Comparison of ENCODE assay signal across 8 cellular contexts in genomic region chr3:55481067-55481917, GRCh38. TPM values are rescaled to one million over a fixed set of nuclear protein-coding genes. Genes with fewer than 3 reads are reported as not detected.
DNase-seq lines count a peak whose midpoint lies in the region; ATAC-seq, FAIRE-seq and TF ChIP-seq lines count a peak whose summit lies in the region.

No MANE protein-coding gene starts in this region.

- no peaks in the 10 kb centered on the region for H4K20me1 ChIP-seq in HepG2 (ENCODE audit: insufficient read depth, low read length)

- no peak for TF ChIP-seq POLR2A in HepG2 (IDR thresholded peaks at IDR 0.05; ENCODE audit: insufficient read depth in 1 of 2, low read depth in 2 of 2, low read length in 2 of 2)

- POLR2A ChIA-PET in HepG2 (lab: Yijun Ruan, JAX): no interaction called here

- intact Hi-C loops in HepG2 (cut with micrococcal nuclease; ENCODE audit: unreplicated experiment): no loop called here

- peaks cover 78% of the 10 kb centered on the region for H3K27me3 ChIP-seq in HUES48 (ENCODE audit: control insufficient read depth, insufficient read depth, low read length)
- peaks cover 24 to 53% (median 44%) of the 10 kb centered on the region in 5 donors for H3K27me3 ChIP-seq in subcutaneous abdominal adipose tissue (ENCODE audit: control insufficient read depth in 5 of 5, insufficient read depth in 4 of 5, low read length in 5 of 5)
- peaks cover 2 to 17% of the 10 kb centered on the region in 2 experiments; a peak in 4 of 5 replicates for H3K27me3 ChIP-seq in HepG2 (ENCODE audit: control insufficient read depth in 1 of 2, insufficient read depth in 2 of 2, low read length in 2 of 2)

- H3K4me3 ChIP-seq in HUES48 (ENCODE audit: low read depth, low read length) (peak overlapping the region; percentile 68), subcutaneous abdominal adipose tissue (ENCODE audit: low read depth in 1 of 5, low read length in 5 of 5) (peak overlapping the region; percentile 3 to 55 (median 45)), HepG2 (replicated peaks in 1 of 3; ENCODE audit: insufficient read depth in 1 of 3, low read depth in 2 of 3, low read length in 3 of 3) (no peak overlapping the region)

- TF ChIP-seq CTCF in GM10266 (IDR thresholded peaks at IDR 0.05; ENCODE audit: control insufficient read depth, insufficient read depth, low read depth, missing control alignments) (no peak), HepG2 (CRISPR knock-in tag; IDR thresholded peaks at IDR 0.05) (no peak)

- no peaks in the 10 kb centered on the region for H3K79me2 ChIP-seq in HepG2 (ENCODE audit: insufficient read depth, low read length)

- DNase-seq in cerebellum (ENCODE audit: low spot score): peak; percentile 28
- peak; percentile 65 for DNase-seq in islet precursor cell
- DNase-seq in foreskin melanocyte: no peak
- DNase-seq in SW480 (ENCODE audit: low spot score): no peak
- no peak for DNase-seq in GM10266 (ENCODE audit: extremely low spot score)
- no peak for DNase-seq in HepG2 (ENCODE audit: low spot score)

- TF ChIP-seq EP300 in HepG2 (IDR thresholded peaks at IDR 0.05; ENCODE audit: low read depth in 2 of 2, low read length in 2 of 2): no peak
- no peak for TF ChIP-seq EP300 in HepG2 (CRISPR knock-in tag; IDR thresholded peaks at IDR 0.05; ENCODE audit: borderline replicate concordance)

- 59% methylated on average over 41 of the region's 45 CpGs for WGBS in HepG2 (ENCODE audit: low lambda C conversion rate)

- no peak overlapping the region for H3K4me2 ChIP-seq in HepG2 (ENCODE audit: low read depth, low read length)

- TF ChIP-seq RAD21 in HepG2 (CRISPR knock-in tag; IDR thresholded peaks at IDR 0.05): no peak

- H3K9ac ChIP-seq in HUES48 (ENCODE audit: low read depth, low read length) (peak overlapping the region; percentile 14; the same call in 1 of the 2 replicates), subcutaneous abdominal adipose tissue (ENCODE audit: low read length in 5 of 5) (no peak overlapping the region), HepG2 (ENCODE audit: insufficient read depth, low read depth, low read length) (no peak overlapping the region)

- H3K27ac ChIP-seq in HUES48 (ENCODE audit: low read depth, low read length) (no peak overlapping the region), subcutaneous abdominal adipose tissue (ENCODE audit: low read depth, low read length) (no peak overlapping the region), HepG2 (ENCODE audit: extremely low read length, insufficient read depth, low read length) (no peak overlapping the region)

- H3K36me3 ChIP-seq in HUES48 (ENCODE audit: control insufficient read depth, insufficient read depth, low read length): no peaks in the 10 kb centered on the region
- H3K36me3 ChIP-seq in subcutaneous abdominal adipose tissue (ENCODE audit: control insufficient read depth in 5 of 5, insufficient read depth in 5 of 5, low read length in 5 of 5): no peaks in the 10 kb centered on the region
- no peaks in the 10 kb centered on the region for H3K36me3 ChIP-seq in HepG2 (replicated peaks in 1 of 2; ENCODE audit: control insufficient read depth in 1 of 2, insufficient read depth in 2 of 2, low read length in 2 of 2)

- no peaks in the 10 kb centered on the region for H3K9me3 ChIP-seq in HUES48 (ENCODE audit: control insufficient read depth, insufficient read depth, low read length)
- H3K9me3 ChIP-seq in subcutaneous abdominal adipose tissue (ENCODE audit: control insufficient read depth in 5 of 5, low read length in 5 of 5): no peaks in the 10 kb centered on the region
- no peaks in the 10 kb centered on the region for H3K9me3 ChIP-seq in HepG2 (ENCODE audit: low read length)

- CTCF ChIA-PET in HepG2 (lab: Yijun Ruan, JAX; ENCODE audit: low intra/inter-chr PET ratio, low total read pairs): no interaction called here

- H2AFZ ChIP-seq in HepG2 (ENCODE audit: low read length): no peak overlapping the region

- H3K4me1 ChIP-seq in HUES48 (ENCODE audit: control insufficient read depth, insufficient read depth, low read length) (peaks cover 19% of the 10 kb centered on the region), subcutaneous abdominal adipose tissue (ENCODE audit: control insufficient read depth in 5 of 5, insufficient read depth in 5 of 5, low read length in 5 of 5) (peaks cover 0 to 41% (median 34%) of the 10 kb centered on the region in 5 donors), HepG2 (ENCODE audit: insufficient read depth, low read length) (peaks cover 5% of the 10 kb centered on the region; the same call in 1 of the 2 replicates)

- ATAC-seq in HepG2: no peak

- in situ Hi-C loops in HepG2 (cut with HindIII; ENCODE audit: extremely low pct_ligation_motif_present, low pct_unique_long_range_greater_than_20kb): loop anchor here (10.0 kb wide), 2 partner anchors 264 to 764 kb away; no protein-coding TSS in a partner anchor

- no peak for FAIRE-seq in HepG2 (lab: Jason Lieb, UNC)

- BruUV-seq in HepG2 (replicated peaks; lab: Mats Ljungman, UMichigan): no TSS peak

TF ChIP-seq in HepG2, 621 proteins besides CTCF, POLR2A, EP300 and RAD21:
- TF ChIP-seq CREB1 (IDR thresholded peaks at IDR 0.05) (no peak), CREB1 (CRISPR knock-in tag; IDR thresholded peaks at IDR 0.05) (no peak), CEBPB (IDR thresholded peaks at IDR 0.05; ENCODE audit: borderline replicate concordance, low read depth, low read length) (no peak), ZKSCAN8 (CRISPR knock-in tag; IDR thresholded peaks at IDR 0.05; ENCODE audit: borderline replicate concordance) (no peak), ZNF10 (CRISPR knock-in tag; IDR thresholded peaks at IDR 0.05; ENCODE audit: borderline replicate concordance, low read depth) (no peak), ZNF441 (CRISPR knock-in tag; IDR thresholded peaks at IDR 0.05; ENCODE audit: borderline replicate concordance) (no peak), ATF4 (CRISPR knock-in tag; IDR thresholded peaks at IDR 0.05) (no peak), ZNF224 (CRISPR knock-in tag; IDR thresholded peaks at IDR 0.05) (no peak), ZNF235 (CRISPR knock-in tag; IDR thresholded peaks at IDR 0.05; ENCODE audit: borderline replicate concordance) (no peak), RCOR2 (CRISPR knock-in tag; IDR thresholded peaks at IDR 0.05) (no peak), ZNF574 (CRISPR knock-in tag; IDR thresholded peaks at IDR 0.05) (no peak), U2AF2 (IDR thresholded peaks at IDR 0.05; ENCODE audit: low read depth, low read length) (no peak)
TF ChIP-seq in HepG2: peak in this region for 0.

RNA-seq across cellular contexts. Expression of gene WNT5A, which starts 5.8 kb away (rescaled TPM):
- total RNA-seq in cerebellum: 49.4 TPM
- not detected in 2 replicates for total RNA-seq in HepG2 (2016; rRNA removed; fragmentation: Illumina TruSeq; extraction: Trizol)
- total RNA-seq in HepG2 (2016; cell fraction: cytosol; rRNA removed; fragmentation: Illumina TruSeq; extraction: Trizol; ENCODE audit: low read depth): not detected in 2 replicates
- not detected in 2 replicates for total RNA-seq in HepG2 (2016; cell fraction: insoluble cytoplasmic fraction; rRNA removed; fragmentation: Illumina TruSeq; extraction: Trizol)
- not detected in 2 replicates for total RNA-seq in HepG2 (2016; cell fraction: membrane; rRNA removed; fragmentation: Illumina TruSeq; extraction: Trizol)
- total RNA-seq in HepG2 (2016; cell fraction: nucleus; rRNA removed; fragmentation: Illumina TruSeq; extraction: Trizol): not detected in 2 replicates
- polyA plus RNA-seq in HepG2 (2011; rRNA removed): not detected in 2 replicates
- polyA plus RNA-seq in HepG2 (2011; cell fraction: cytosol; rRNA removed): not detected in 2 replicates
- polyA plus RNA-seq in HepG2 (2011; cell fraction: nucleus; rRNA removed): not detected in 2 replicates
- not detected in 2 replicates for polyA plus RNA-seq in HepG2 (2012)
- polyA plus RNA-seq in HepG2 (2016; cell fraction: cytosol; fragmentation: Illumina TruSeq; extraction: Trizol; ENCODE audit: low read depth): not detected in 2 replicates
- polyA plus RNA-seq in HepG2 (2016; cell fraction: insoluble cytoplasmic fraction; fragmentation: Illumina TruSeq; extraction: Trizol; ENCODE audit: low read depth): not detected in 2 replicates
- polyA plus RNA-seq in HepG2 (2016; cell fraction: membrane; fragmentation: Illumina TruSeq; extraction: Trizol; ENCODE audit: low read depth): not detected in 2 replicates
- polyA plus RNA-seq in HepG2 (2016; cell fraction: nucleus; fragmentation: Illumina TruSeq; extraction: Trizol; ENCODE audit: insufficient read depth, low read depth): not detected in 2 replicates
- 39.6 TPM in 1 of 2 replicates, not detected in the other for polyA minus RNA-seq in HepG2 (2011; rRNA and poly(A)+ RNA removed; ENCODE audit: low replicate concordance)
- not detected in 2 replicates for polyA minus RNA-seq in HepG2 (2011; cell fraction: cytosol; rRNA and poly(A)+ RNA removed)
- polyA minus RNA-seq in HepG2 (2011; cell fraction: nucleus; rRNA and poly(A)+ RNA removed): not detected in 2 replicates

Comparison
In these comparisons a context has a peak if more than half of its experiments do, and no peak if none do; other contexts are left out.
1. H3K4me3 ChIP-seq: peak in HUES48 (single experiment) and subcutaneous abdominal adipose tissue (5 of 5); none in HepG2 (0 of 3).
2. DNase-seq: peak in cerebellum (single experiment) and islet precursor cell (single experiment); none in foreskin melanocyte (single experiment), SW480 (single experiment), GM10266 (single experiment) and HepG2 (single experiment).
3. RNA of gene WNT5A, which starts 5.8 kb away (total RNA-seq): 49.4 TPM in cerebellum (single experiment); not detected in HepG2; every median in the first group is over 10 times any median in the second.